ENCODE assay signal across 32 cellular contexts in genomic region chr4:122908223-122908622, GRCh38.
"Had no signal": no experiment of that assay in that cellular context is flagged by ENCODE, and none has a peak within 500 bp of the region (broad histone marks: within the 10 kb centered on the region; RNA-seq: fewer than 3 reads in every experiment).

No MANE protein-coding gene starts in this region.

- H3K4me2 ChIP-seq: hepatocyte had no signal

- H3K36me3 ChIP-seq: adrenal gland had no signal

- H3K4me3 Mint-ChIP-seq: activated CD4-positive, alpha-beta memory T cell treated with anti-CD3 and anti-CD28 coated beads for 36 hours; activated CD4-positive, alpha-beta T cell treated with anti-CD3 and anti-CD28 coated beads for 36 hours; activated CD4-positive, alpha-beta T cell treated with anti-CD3 and anti-CD28 coated beads, Interleukin-2, amount 10 ng/mL, durations not matched to agents 24 days and 14 days; activated CD8-positive, alpha-beta memory T cell treated with anti-CD3 and anti-CD28 coated beads, Interleukin-2, amount 10 ng/mL, durations not matched to agents 7 days and 5 days; activated CD8-positive, alpha-beta T cell treated with anti-CD3 and anti-CD28 coated beads, Interleukin-2, amount 10 ng/mL, durations not matched to agents 7 days and 5 days; activated naive CD4-positive, alpha-beta T cell treated with anti-CD3 and anti-CD28 coated beads for 36 hours; activated naive CD4-positive, alpha-beta T cell treated with anti-CD3 and anti-CD28 coated beads, Interleukin-2, amount 50 U/mL, for 24 hours; activated naive CD8-positive, alpha-beta T cell treated with anti-CD3 and anti-CD28 coated beads for 36 hours; activated naive CD8-positive, alpha-beta T cell treated with anti-CD3 and anti-CD28 coated beads, Interleukin-2, amount 50 U/mL, for 24 hours; activated T-helper 1 cell treated with anti-CD3 and anti-CD28 coated beads, Interleukin-12 subunit alpha, Interleukin-12 subunit beta, Interleukin-2, Interleukin-4 antibody, amounts not matched to agents 30 ng/mL and 10 ng/mL and 1 ng/mL, durations not matched to agents 14 hours and 24 hours and 36 hours had no signal

- H3K4me1 ChIP-seq: adrenal gland, body of pancreas, esophagus squamous epithelium, gastroesophageal sphincter, heart right ventricle had no signal

- FAIRE-seq: colon, endothelial cell of umbilical vein had no signal

- H2AFZ ChIP-seq: hepatocyte had no signal

- H3K27me3 Mint-ChIP-seq: activated CD4-positive, alpha-beta memory T cell treated with anti-CD3 and anti-CD28 coated beads for 36 hours; activated CD4-positive, alpha-beta T cell treated with anti-CD3 and anti-CD28 coated beads for 36 hours; activated CD4-positive, alpha-beta T cell treated with anti-CD3 and anti-CD28 coated beads, Interleukin-2, amount 10 ng/mL, durations not matched to agents 24 days and 14 days; activated CD8-positive, alpha-beta memory T cell treated with anti-CD3 and anti-CD28 coated beads, Interleukin-2, amount 10 ng/mL, durations not matched to agents 7 days and 5 days; activated naive CD4-positive, alpha-beta T cell treated with anti-CD3 and anti-CD28 coated beads, Interleukin-2, amount 50 U/mL, for 24 hours; activated naive CD8-positive, alpha-beta T cell treated with anti-CD3 and anti-CD28 coated beads for 36 hours; activated naive CD8-positive, alpha-beta T cell treated with anti-CD3 and anti-CD28 coated beads, Interleukin-2, amount 50 U/mL, for 24 hours had no signal

- H3K9me3 ChIP-seq: adrenal gland, body of pancreas, esophagus squamous epithelium, gastroesophageal sphincter, heart right ventricle had no signal

- DNase-seq: activated CD4-positive, alpha-beta memory T cell treated with anti-CD3 and anti-CD28 coated beads for 36 hours; activated CD4-positive, alpha-beta T cell treated with anti-CD3 and anti-CD28 coated beads for 36 hours; activated CD4-positive, alpha-beta T cell treated with anti-CD3 and anti-CD28 coated beads, Interleukin-2, amount 10 ng/mL, durations not matched to agents 24 days and 14 days; activated CD4-positive, CD25-positive, alpha-beta regulatory T cell; activated CD4-positive, CD25-positive, alpha-beta regulatory T cell treated with anti-CD3 and anti-CD28 coated beads, Interleukin-2, amount 50 U/mL, for 72 hours; activated CD8-positive, alpha-beta memory T cell treated with anti-CD3 and anti-CD28 coated beads, Interleukin-2, amount 10 ng/mL, durations not matched to agents 7 days and 5 days; activated CD8-positive, alpha-beta memory T cell treated with anti-CD3 and anti-CD28 coated beads, Interleukin-2, amount 50 U/mL, for 4 hours; activated CD8-positive, alpha-beta T cell treated with anti-CD3 and anti-CD28 coated beads, Interleukin-2, amount 10 ng/mL, durations not matched to agents 7 days and 5 days; activated effector memory CD4-positive, alpha-beta T cell treated with anti-CD3 and anti-CD28 coated beads, Interleukin-2, amount 50 U/mL, for 16 hours; activated naive CD4-positive, alpha-beta T cell treated with anti-CD3 and anti-CD28 coated beads for 36 hours; activated naive CD8-positive, alpha-beta T cell treated with anti-CD3 and anti-CD28 coated beads for 36 hours; activated naive CD8-positive, alpha-beta T cell treated with anti-CD3 and anti-CD28 coated beads, Interleukin-2, amount 50 U/mL, for 24 hours; activated T-cell treated with anti-CD3 and anti-CD28 coated beads, Interleukin-2, amount 50 U/mL, for 1 hour; activated T-cell treated with anti-CD3 and anti-CD28 coated beads, Interleukin-2, amount 50 U/mL, for 48 hours; adrenal gland; amygdala; aorta; body of pancreas; effector CD8-positive, alpha-beta T cell; esophagus squamous epithelium; foreskin melanocyte; heart right ventricle; T-helper 2 cell had no signal

- H3K27ac ChIP-seq: adrenal gland, body of pancreas, cardiac muscle cell, epithelial cell of prostate, esophagus squamous epithelium, gastroesophageal sphincter, heart right ventricle, hepatocyte had no signal

- H3K4me3 ChIP-seq: adrenal gland, body of pancreas, cardiac muscle cell, esophagus squamous epithelium, gastroesophageal sphincter, heart right ventricle, hepatocyte had no signal

- H3K27me3 ChIP-seq: adrenal gland, body of pancreas, cardiac muscle cell, esophagus squamous epithelium, gastroesophageal sphincter, heart right ventricle, hepatocyte had no signal

- ATAC-seq: activated CD4-positive, alpha-beta T cell treated with anti-CD3 and anti-CD28 coated beads for 36 hours; activated CD8-positive, alpha-beta memory T cell treated with anti-CD3 and anti-CD28 coated beads, Interleukin-2, amount 10 ng/mL, durations not matched to agents 7 days and 5 days; activated CD8-positive, alpha-beta T cell treated with anti-CD3 and anti-CD28 coated beads, Interleukin-2, amount 10 ng/mL, durations not matched to agents 7 days and 5 days; activated naive CD8-positive, alpha-beta T cell treated with anti-CD3 and anti-CD28 coated beads, Interleukin-2, amount 50 U/mL, for 24 hours; body of pancreas; gastroesophageal sphincter; heart right ventricle had no signal

- H3K36me3 Mint-ChIP-seq: activated naive CD4-positive, alpha-beta T cell treated with anti-CD3 and anti-CD28 coated beads, Interleukin-2, amount 50 U/mL, for 24 hours had no signal

- H3K9me3 Mint-ChIP-seq: activated CD4-positive, alpha-beta memory T cell treated with anti-CD3 and anti-CD28 coated beads for 36 hours; activated CD4-positive, alpha-beta T cell treated with anti-CD3 and anti-CD28 coated beads, Interleukin-2, amount 10 ng/mL, durations not matched to agents 24 days and 14 days; activated naive CD4-positive, alpha-beta T cell treated with anti-CD3 and anti-CD28 coated beads for 36 hours; activated naive CD4-positive, alpha-beta T cell treated with anti-CD3 and anti-CD28 coated beads, Interleukin-2, amount 50 U/mL, for 24 hours; activated naive CD8-positive, alpha-beta T cell treated with anti-CD3 and anti-CD28 coated beads for 36 hours; activated naive CD8-positive, alpha-beta T cell treated with anti-CD3 and anti-CD28 coated beads, Interleukin-2, amount 50 U/mL, for 24 hours; activated T-helper 1 cell treated with anti-CD3 and anti-CD28 coated beads, Interleukin-12 subunit alpha, Interleukin-12 subunit beta, Interleukin-2, Interleukin-4 antibody, amounts not matched to agents 30 ng/mL and 10 ng/mL and 1 ng/mL, durations not matched to agents 14 hours and 24 hours and 36 hours; activated T-helper 2 cell treated with anti-CD3 and anti-CD28 coated beads, Interferon-gamma antibody, Interleukin-2, Interleukin-4, amounts not matched to agents 10 μg/mL and 5 μg/mL and 100 μg/mL, durations not matched to agents 14 hours and 24 hours and 36 hours had no signal

- H3K4me1 Mint-ChIP-seq: activated CD4-positive, alpha-beta T cell treated with anti-CD3 and anti-CD28 coated beads for 36 hours; activated naive CD4-positive, alpha-beta T cell treated with anti-CD3 and anti-CD28 coated beads, Interleukin-2, amount 50 U/mL, for 24 hours; activated naive CD8-positive, alpha-beta T cell treated with anti-CD3 and anti-CD28 coated beads for 36 hours; activated naive CD8-positive, alpha-beta T cell treated with anti-CD3 and anti-CD28 coated beads, Interleukin-2, amount 50 U/mL, for 24 hours had no signal

- H3K79me2 ChIP-seq: hepatocyte had no signal

- H3K27ac Mint-ChIP-seq: activated CD4-positive, alpha-beta memory T cell treated with anti-CD3 and anti-CD28 coated beads for 36 hours; activated CD4-positive, alpha-beta T cell treated with anti-CD3 and anti-CD28 coated beads for 36 hours; activated CD4-positive, alpha-beta T cell treated with anti-CD3 and anti-CD28 coated beads, Interleukin-2, amount 10 ng/mL, durations not matched to agents 24 days and 14 days; activated CD8-positive, alpha-beta memory T cell treated with anti-CD3 and anti-CD28 coated beads, Interleukin-2, amount 10 ng/mL, durations not matched to agents 7 days and 5 days; activated CD8-positive, alpha-beta T cell treated with anti-CD3 and anti-CD28 coated beads, Interleukin-2, amount 10 ng/mL, durations not matched to agents 7 days and 5 days; activated naive CD4-positive, alpha-beta T cell treated with anti-CD3 and anti-CD28 coated beads for 36 hours; activated naive CD4-positive, alpha-beta T cell treated with anti-CD3 and anti-CD28 coated beads, Interleukin-2, amount 50 U/mL, for 24 hours; activated naive CD8-positive, alpha-beta T cell treated with anti-CD3 and anti-CD28 coated beads for 36 hours; activated naive CD8-positive, alpha-beta T cell treated with anti-CD3 and anti-CD28 coated beads, Interleukin-2, amount 50 U/mL, for 24 hours; activated T-helper 1 cell treated with anti-CD3 and anti-CD28 coated beads, Interleukin-12 subunit alpha, Interleukin-12 subunit beta, Interleukin-2, Interleukin-4 antibody, amounts not matched to agents 30 ng/mL and 10 ng/mL and 1 ng/mL, durations not matched to agents 14 hours and 24 hours and 36 hours; activated T-helper 2 cell treated with anti-CD3 and anti-CD28 coated beads, Interferon-gamma antibody, Interleukin-2, Interleukin-4, amounts not matched to agents 10 μg/mL and 5 μg/mL and 100 μg/mL, durations not matched to agents 14 hours and 24 hours and 36 hours had no signal
